1 cellular context compared by ENCODE assay signal in genomic region chr2:160291382-160291781, GRCh38.
TF ChIP-seq lines count a peak whose summit lies in the region.

No MANE protein-coding gene starts in this region.

TF ChIP-seq in IMR-90, 13 proteins besides CTCF, POLR2A, EP300 and RAD21 (continued from another document):
- TF ChIP-seq ELK1 (IDR thresholded peaks at IDR 0.05; ENCODE audit: borderline replicate concordance, low read depth, low read length) = no peak
- TF ChIP-seq USF2 (IDR thresholded peaks at IDR 0.05; ENCODE audit: low read depth, low read length) = no peak
- no peak for TF ChIP-seq CEBPB (IDR thresholded peaks at IDR 0.05; ENCODE audit: low read depth, low read length)
- no peak for TF ChIP-seq MAFK (IDR thresholded peaks at IDR 0.05; ENCODE audit: low read depth, low read length)
- no peak for TF ChIP-seq NFE2L2 (IDR thresholded peaks at IDR 0.05; ENCODE audit: low read depth, low read length)
- TF ChIP-seq RFX5 (IDR thresholded peaks at IDR 0.05; ENCODE audit: low read depth, low read length) = no peak
- TF ChIP-seq SMC3 (IDR thresholded peaks at IDR 0.05; ENCODE audit: low read depth, low read length) = no peak
- TF ChIP-seq MAZ (IDR thresholded peaks at IDR 0.05; ENCODE audit: borderline replicate concordance, low read depth, low read length) = no peak
